1 cellular context compared by ENCODE assay signal in the genomic region with DNA sequence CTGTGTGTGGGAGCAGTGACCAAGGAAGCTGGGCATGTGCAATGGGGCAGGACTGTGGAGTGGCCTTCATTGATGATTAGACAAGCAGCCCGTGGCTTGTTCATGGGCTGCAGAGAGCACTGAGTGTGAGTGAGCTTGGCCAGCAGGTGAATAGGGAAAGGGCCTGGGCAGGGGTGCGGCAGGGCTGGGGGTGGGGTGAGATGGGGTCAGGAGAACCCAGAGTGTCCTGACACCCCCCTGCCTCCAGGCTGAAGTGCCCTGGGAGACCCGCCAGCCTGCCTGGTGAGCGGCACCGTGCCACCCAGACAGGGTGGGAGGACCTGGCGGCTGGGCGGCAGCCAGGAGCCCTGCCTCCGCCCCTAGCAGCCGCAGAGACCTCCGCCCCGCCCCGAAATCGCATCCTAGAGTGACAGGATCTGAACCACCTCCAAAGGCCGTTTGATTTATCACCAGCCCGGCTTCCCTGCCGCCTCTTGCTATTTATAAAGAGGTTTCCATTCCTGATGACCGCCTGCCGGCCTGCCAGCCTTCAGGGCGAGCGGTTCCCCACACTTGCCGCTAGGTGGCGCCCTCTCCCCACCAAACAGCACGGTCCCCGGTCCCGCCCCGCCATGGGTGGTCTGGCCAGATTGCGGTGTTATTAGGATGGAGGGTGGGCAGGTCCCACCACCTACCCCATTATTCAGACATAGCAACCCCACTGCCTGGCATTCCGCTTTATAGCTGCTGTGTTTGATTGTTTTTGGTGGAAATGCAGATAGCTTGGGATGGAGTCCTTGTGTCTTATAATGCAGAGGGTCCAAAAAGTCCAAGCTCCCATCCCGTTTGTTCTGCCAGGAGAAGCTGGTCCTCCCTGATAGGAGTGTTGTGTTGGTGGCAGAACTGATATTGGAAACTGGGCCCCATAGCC.
A peak's percentile ranks its signal among the peaks of the same experiment; 100 is the strongest.
TF ChIP-seq lines count a peak whose summit lies in the region.

No MANE protein-coding gene starts in this region.

TF ChIP-seq in HepG2, 621 proteins besides CTCF, POLR2A, EP300 and RAD21 (continued from another document and continues in another):
- TF ChIP-seq, protein P1, sequence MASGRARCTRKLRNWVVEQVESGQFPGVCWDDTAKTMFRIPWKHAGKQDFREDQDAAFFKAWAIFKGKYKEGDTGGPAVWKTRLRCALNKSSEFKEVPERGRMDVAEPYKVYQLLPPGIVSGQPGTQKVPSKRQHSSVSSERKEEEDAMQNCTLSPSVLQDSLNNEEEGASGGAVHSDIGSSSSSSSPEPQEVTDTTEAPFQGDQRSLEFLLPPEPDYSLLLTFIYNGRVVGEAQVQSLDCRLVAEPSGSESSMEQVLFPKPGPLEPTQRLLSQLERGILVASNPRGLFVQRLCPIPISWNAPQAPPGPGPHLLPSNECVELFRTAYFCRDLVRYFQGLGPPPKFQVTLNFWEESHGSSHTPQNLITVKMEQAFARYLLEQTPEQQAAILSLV (CRISPR knock-in tag; IDR thresholded peaks at IDR 0.05; ENCODE audit: borderline replicate concordance), result no peak
- TF ChIP-seq, protein P2, sequence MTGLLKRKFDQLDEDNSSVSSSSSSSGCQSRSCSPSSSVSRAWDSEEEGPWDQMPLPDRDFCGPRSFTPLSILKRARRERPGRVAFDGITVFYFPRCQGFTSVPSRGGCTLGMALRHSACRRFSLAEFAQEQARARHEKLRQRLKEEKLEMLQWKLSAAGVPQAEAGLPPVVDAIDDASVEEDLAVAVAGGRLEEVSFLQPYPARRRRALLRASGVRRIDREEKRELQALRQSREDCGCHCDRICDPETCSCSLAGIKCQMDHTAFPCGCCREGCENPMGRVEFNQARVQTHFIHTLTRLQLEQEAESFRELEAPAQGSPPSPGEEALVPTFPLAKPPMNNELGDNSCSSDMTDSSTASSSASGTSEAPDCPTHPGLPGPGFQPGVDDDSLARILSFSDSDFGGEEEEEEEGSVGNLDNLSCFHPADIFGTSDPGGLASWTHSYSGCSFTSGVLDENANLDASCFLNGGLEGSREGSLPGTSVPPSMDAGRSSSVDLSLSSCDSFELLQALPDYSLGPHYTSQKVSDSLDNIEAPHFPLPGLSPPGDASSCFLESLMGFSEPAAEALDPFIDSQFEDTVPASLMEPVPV (CRISPR knock-in tag; IDR thresholded peaks at IDR 0.05), result peak; percentile 71; the same call in 1 of the 2 replicates
- TF ChIP-seq, protein P3, sequence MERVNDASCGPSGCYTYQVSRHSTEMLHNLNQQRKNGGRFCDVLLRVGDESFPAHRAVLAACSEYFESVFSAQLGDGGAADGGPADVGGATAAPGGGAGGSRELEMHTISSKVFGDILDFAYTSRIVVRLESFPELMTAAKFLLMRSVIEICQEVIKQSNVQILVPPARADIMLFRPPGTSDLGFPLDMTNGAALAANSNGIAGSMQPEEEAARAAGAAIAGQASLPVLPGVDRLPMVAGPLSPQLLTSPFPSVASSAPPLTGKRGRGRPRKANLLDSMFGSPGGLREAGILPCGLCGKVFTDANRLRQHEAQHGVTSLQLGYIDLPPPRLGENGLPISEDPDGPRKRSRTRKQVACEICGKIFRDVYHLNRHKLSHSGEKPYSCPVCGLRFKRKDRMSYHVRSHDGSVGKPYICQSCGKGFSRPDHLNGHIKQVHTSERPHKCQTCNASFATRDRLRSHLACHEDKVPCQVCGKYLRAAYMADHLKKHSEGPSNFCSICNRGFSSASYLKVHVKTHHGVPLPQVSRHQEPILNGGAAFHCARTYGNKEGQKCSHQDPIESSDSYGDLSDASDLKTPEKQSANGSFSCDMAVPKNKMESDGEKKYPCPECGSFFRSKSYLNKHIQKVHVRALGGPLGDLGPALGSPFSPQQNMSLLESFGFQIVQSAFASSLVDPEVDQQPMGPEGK (CRISPR knock-in tag; IDR thresholded peaks at IDR 0.05), result peak; percentile 27; the same call in 1 of the 2 replicates
- TF ChIP-seq GZF1 (CRISPR knock-in tag; IDR thresholded peaks at IDR 0.05) (no peak), POLR2AphosphoS5 (IDR thresholded peaks at IDR 0.05; ENCODE audit: low read depth, low read length) (no peak), HNRNPLL (IDR thresholded peaks at IDR 0.05; ENCODE audit: low read depth, low read length, poor library complexity, severe bottlenecking) (peak; percentile 53), KLF11 (CRISPR knock-in tag; IDR thresholded peaks at IDR 0.05) (no peak), ZIK1 (CRISPR knock-in tag; IDR thresholded peaks at IDR 0.05; ENCODE audit: borderline replicate concordance, low read depth) (0 out of 2 replicates have a peak, but pooled peaks have one; percentile 34), SP5 (CRISPR knock-in tag; IDR thresholded peaks at IDR 0.05; ENCODE audit: borderline replicate concordance, low read depth) (peak; percentile 56; the same call in 1 of the 2 replicates), SRY (CRISPR knock-in tag; IDR thresholded peaks at IDR 0.05) (no peak), ZNF3 (CRISPR knock-in tag; IDR thresholded peaks at IDR 0.05) (no peak), ZNF841 (CRISPR knock-in tag; IDR thresholded peaks at IDR 0.05; ENCODE audit: borderline replicate concordance) (no peak), SIX1 (CRISPR knock-in tag; IDR thresholded peaks at IDR 0.05; ENCODE audit: borderline replicate concordance) (no peak), ZNF776 (CRISPR knock-in tag; IDR thresholded peaks at IDR 0.05) (0 out of 2 replicates have a peak, but pooled peaks have one; percentile 45), TARDBP (CRISPR knock-in tag; IDR thresholded peaks at IDR 0.05) (no peak), KLF6 (CRISPR knock-in tag; IDR thresholded peaks at IDR 0.05) (peak; percentile 62; the same call in 1 of the 2 replicates), ESRRA (CRISPR knock-in tag; IDR thresholded peaks at IDR 0.05; ENCODE audit: low read depth) (no peak), ZNF768 (CRISPR knock-in tag; IDR thresholded peaks at IDR 0.05) (peak; percentile 43; the same call in 1 of the 2 replicates), KDM5B (CRISPR knock-in tag; IDR thresholded peaks at IDR 0.05; ENCODE audit: borderline replicate concordance) (peak; percentile 64), U2AF1 (optimal IDR thresholded peaks at IDR 0.05; ENCODE audit: low read depth, low read length) (peak; percentile 64), ZNF530 (CRISPR knock-in tag; IDR thresholded peaks at IDR 0.05; ENCODE audit: low read depth) (no peak), TBX2 (CRISPR knock-in tag; IDR thresholded peaks at IDR 0.05; ENCODE audit: borderline replicate concordance) (peak; percentile 38; the same call in 1 of the 2 replicates), AKAP8 (CRISPR knock-in tag; IDR thresholded peaks at IDR 0.05) (peak; percentile 55; the same call in 1 of the 2 replicates), MYC (CRISPR knock-in tag; IDR thresholded peaks at IDR 0.05; ENCODE audit: borderline replicate concordance) (peak; percentile 61; the same call in 1 of the 2 replicates), HNRNPK (IDR thresholded peaks at IDR 0.05; ENCODE audit: low read depth, low read length, poor library complexity, severe bottlenecking) (no peak), POLR2AphosphoS2 (IDR thresholded peaks at IDR 0.05; ENCODE audit: low read depth, low read length) (no peak), MTF2 (CRISPR knock-in tag; IDR thresholded peaks at IDR 0.05; ENCODE audit: borderline replicate concordance) (peak; percentile 91), GLI4 (CRISPR knock-in tag; IDR thresholded peaks at IDR 0.05; ENCODE audit: borderline replicate concordance) (0 out of 2 replicates have a peak, but pooled peaks have one; percentile 64), FOXC1 (CRISPR knock-in tag; IDR thresholded peaks at IDR 0.05; ENCODE audit: borderline replicate concordance) (peak; percentile 58; the same call in 1 of the 2 replicates), HNRNPL (IDR thresholded peaks at IDR 0.05; ENCODE audit: low read depth, low read length) (peak; percentile 34; the same call in 1 of the 2 replicates), ZNF598 (CRISPR knock-in tag; IDR thresholded peaks at IDR 0.05; ENCODE audit: borderline replicate concordance) (peak; percentile 71; the same call in 1 of the 2 replicates), SYNCRIP (IDR thresholded peaks at IDR 0.05; ENCODE audit: insufficient read depth, low read depth, low read length) (no peak), ZNF891 (CRISPR knock-in tag; IDR thresholded peaks at IDR 0.05) (peak; percentile 82), ZNF343 (CRISPR knock-in tag; IDR thresholded peaks at IDR 0.05) (no peak)
- TF ChIP-seq, protein P4, sequence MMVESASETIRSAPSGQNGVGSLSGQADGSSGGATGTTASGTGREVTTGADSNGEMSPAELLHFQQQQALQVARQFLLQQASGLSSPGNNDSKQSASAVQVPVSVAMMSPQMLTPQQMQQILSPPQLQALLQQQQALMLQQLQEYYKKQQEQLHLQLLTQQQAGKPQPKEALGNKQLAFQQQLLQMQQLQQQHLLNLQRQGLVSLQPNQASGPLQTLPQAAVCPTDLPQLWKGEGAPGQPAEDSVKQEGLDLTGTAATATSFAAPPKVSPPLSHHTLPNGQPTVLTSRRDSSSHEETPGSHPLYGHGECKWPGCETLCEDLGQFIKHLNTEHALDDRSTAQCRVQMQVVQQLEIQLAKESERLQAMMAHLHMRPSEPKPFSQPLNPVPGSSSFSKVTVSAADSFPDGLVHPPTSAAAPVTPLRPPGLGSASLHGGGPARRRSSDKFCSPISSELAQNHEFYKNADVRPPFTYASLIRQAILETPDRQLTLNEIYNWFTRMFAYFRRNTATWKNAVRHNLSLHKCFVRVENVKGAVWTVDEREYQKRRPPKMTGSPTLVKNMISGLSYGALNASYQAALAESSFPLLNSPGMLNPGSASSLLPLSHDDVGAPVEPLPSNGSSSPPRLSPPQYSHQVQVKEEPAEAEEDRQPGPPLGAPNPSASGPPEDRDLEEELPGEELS (CRISPR knock-in tag; IDR thresholded peaks at IDR 0.05), result 0 out of 2 replicates have a peak, but pooled peaks have one; percentile 14
- TF ChIP-seq, protein P5, sequence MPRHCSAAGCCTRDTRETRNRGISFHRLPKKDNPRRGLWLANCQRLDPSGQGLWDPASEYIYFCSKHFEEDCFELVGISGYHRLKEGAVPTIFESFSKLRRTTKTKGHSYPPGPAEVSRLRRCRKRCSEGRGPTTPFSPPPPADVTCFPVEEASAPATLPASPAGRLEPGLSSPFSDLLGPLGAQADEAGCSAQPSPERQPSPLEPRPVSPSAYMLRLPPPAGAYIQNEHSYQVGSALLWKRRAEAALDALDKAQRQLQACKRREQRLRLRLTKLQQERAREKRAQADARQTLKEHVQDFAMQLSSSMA (CRISPR knock-in tag; IDR thresholded peaks at IDR 0.05), result no peak
- TF ChIP-seq, protein P6, sequence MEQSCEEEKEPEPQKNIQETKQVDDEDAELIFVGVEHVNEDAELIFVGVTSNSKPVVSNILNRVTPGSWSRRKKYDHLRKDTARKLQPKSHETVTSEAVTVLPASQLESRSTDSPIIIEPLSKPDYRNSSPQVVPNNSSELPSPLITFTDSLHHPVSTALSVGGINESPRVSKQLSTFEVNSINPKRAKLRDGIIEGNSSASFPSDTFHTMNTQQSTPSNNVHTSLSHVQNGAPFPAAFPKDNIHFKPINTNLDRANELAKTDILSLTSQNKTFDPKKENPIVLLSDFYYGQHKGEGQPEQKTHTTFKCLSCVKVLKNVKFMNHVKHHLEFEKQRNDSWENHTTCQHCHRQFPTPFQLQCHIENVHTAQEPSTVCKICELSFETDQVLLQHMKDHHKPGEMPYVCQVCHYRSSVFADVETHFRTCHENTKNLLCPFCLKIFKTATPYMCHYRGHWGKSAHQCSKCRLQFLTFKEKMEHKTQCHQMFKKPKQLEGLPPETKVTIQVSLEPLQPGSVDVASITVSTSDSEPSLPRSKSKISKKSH (CRISPR knock-in tag; IDR thresholded peaks at IDR 0.05; ENCODE audit: borderline replicate concordance), result peak; percentile 65; the same call in 1 of the 2 replicates
- TF ChIP-seq, protein P7, sequence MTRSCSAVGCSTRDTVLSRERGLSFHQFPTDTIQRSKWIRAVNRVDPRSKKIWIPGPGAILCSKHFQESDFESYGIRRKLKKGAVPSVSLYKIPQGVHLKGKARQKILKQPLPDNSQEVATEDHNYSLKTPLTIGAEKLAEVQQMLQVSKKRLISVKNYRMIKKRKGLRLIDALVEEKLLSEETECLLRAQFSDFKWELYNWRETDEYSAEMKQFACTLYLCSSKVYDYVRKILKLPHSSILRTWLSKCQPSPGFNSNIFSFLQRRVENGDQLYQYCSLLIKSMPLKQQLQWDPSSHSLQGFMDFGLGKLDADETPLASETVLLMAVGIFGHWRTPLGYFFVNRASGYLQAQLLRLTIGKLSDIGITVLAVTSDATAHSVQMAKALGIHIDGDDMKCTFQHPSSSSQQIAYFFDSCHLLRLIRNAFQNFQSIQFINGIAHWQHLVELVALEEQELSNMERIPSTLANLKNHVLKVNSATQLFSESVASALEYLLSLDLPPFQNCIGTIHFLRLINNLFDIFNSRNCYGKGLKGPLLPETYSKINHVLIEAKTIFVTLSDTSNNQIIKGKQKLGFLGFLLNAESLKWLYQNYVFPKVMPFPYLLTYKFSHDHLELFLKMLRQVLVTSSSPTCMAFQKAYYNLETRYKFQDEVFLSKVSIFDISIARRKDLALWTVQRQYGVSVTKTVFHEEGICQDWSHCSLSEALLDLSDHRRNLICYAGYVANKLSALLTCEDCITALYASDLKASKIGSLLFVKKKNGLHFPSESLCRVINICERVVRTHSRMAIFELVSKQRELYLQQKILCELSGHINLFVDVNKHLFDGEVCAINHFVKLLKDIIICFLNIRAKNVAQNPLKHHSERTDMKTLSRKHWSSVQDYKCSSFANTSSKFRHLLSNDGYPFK (CRISPR knock-in tag; IDR thresholded peaks at IDR 0.05; ENCODE audit: borderline replicate concordance), result no peak; the same call in 1 of the 2 replicates
- TF ChIP-seq, protein P8, sequence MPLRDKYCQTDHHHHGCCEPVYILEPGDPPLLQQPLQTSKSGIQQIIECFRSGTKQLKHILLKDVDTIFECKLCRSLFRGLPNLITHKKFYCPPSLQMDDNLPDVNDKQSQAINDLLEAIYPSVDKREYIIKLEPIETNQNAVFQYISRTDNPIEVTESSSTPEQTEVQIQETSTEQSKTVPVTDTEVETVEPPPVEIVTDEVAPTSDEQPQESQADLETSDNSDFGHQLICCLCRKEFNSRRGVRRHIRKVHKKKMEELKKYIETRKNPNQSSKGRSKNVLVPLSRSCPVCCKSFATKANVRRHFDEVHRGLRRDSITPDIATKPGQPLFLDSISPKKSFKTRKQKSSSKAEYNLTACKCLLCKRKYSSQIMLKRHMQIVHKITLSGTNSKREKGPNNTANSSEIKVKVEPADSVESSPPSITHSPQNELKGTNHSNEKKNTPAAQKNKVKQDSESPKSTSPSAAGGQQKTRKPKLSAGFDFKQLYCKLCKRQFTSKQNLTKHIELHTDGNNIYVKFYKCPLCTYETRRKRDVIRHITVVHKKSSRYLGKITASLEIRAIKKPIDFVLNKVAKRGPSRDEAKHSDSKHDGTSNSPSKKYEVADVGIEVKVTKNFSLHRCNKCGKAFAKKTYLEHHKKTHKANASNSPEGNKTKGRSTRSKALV (CRISPR knock-in tag; IDR thresholded peaks at IDR 0.05), result no peak
- TF ChIP-seq, protein P9, sequence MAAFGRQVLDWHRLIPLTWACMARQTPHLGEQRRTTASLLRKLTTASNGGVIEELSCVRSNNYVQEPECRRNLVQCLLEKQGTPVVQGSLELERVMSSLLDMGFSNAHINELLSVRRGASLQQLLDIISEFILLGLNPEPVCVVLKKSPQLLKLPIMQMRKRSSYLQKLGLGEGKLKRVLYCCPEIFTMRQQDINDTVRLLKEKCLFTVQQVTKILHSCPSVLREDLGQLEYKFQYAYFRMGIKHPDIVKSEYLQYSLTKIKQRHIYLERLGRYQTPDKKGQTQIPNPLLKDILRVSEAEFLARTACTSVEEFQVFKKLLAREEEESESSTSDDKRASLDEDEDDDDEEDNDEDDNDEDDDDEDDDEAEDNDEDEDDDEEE (CRISPR knock-in tag; IDR thresholded peaks at IDR 0.05), result no peak
